Comparison of ENCODE assay signal across 32 cellular contexts in the genomic region with DNA sequence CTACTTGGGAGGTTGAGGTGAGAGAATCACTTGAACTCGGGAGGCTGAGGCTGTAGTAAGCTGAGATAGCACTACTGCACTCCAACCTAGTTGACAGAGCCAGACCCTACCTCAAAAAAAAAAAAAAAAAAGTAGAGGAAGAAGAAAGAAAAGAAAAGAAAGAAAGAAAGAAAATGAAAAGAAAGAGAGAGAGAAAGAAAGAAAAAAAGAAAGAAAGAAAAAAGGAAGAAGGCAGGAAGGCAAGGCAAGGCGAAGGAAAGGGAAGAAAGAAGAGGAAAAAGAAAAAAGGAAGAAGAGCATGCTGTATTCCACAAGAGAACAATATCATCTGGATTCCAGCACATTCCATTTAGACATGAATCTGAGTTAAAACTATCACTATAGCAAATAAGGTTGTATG. TPM values are rescaled to one million over a fixed set of nuclear protein-coding genes. Genes with fewer than 3 reads are reported as not detected.
"Had no signal": no experiment of that assay in that cellular context is flagged by ENCODE, and none has a peak within 500 bp of the region (broad histone marks: within the 10 kb centered on the region; RNA-seq: fewer than 3 reads in every experiment).

No MANE protein-coding gene starts in this region.

- ATAC-seq: left colon; left lung; lower lobe of right lung; mucosa of descending colon; naive thymus-derived CD4-positive, alpha-beta T cell; natural killer cell treated with Interleukin-12 subunit alpha and Interleukin-12 subunit beta and Interleukin-15 and Interleukin-18, amount 100 ng/mL, for 72 hours; right cardiac atrium; sciatic nerve; stimulated activated effector memory CD8-positive, alpha-beta T cell treated with anti-CD3 and anti-CD28 coated beads, Interleukin-12 subunit alpha, Interleukin-12 subunit beta, amount 100 ng/mL, for 72 hours; upper lobe of right lung had no signal

- H3K9me3 ChIP-seq: left lung, lower lobe of right lung, mucosa of descending colon, ovary, stomach, testis, thyroid gland, upper lobe of right lung had no signal

- DNase-seq: hypothalamus; immature natural killer cell; kidney; left colon; left lung; lower lobe of right lung; mammary epithelial cell; mesenchymal stem cell; midbrain; mucosa of descending colon; naive thymus-derived CD4-positive, alpha-beta T cell; ovary; retina; right cardiac atrium; small intestine; spleen; stimulated activated CD4-positive, alpha-beta T cell treated with anti-CD3 and anti-CD28 coated beads, Interleukin-4, amount 100 ng/mL, for 24 hours; stimulated activated naive CD4-positive, alpha-beta T cell; stomach; testis; upper lobe of right lung had no signal

- FAIRE-seq: islet of Langerhans, kidney, small intestine, urothelium cell line had no signal

- H3K4me3 ChIP-seq: left lung, lower lobe of right lung, mucosa of descending colon, ovary, spleen, stomach, testis, thyroid gland, upper lobe of right lung had no signal

- H3K27me3 ChIP-seq: ovary, spleen, stomach, testis, thyroid gland, upper lobe of right lung had no signal

- H3K4me1 ChIP-seq: left lung, lower lobe of right lung, spleen, testis, upper lobe of right lung had no signal

- H3K27ac ChIP-seq: left lung, lower lobe of right lung, ovary, spleen, stomach, testis, thyroid gland, upper lobe of right lung had no signal

- H3K36me3 ChIP-seq: left lung, lower lobe of right lung, ovary, spleen, stomach, thyroid gland, upper lobe of right lung had no signal

RNA-seq across cellular contexts. Expression of a gene that starts 3.8 kb away (rescaled TPM):
- total RNA-seq: left colon, lower lobe of right lung, mammary epithelial cell, mucosa of descending colon, myocyte, ovary, progenitor cell of endocrine pancreas, pulmonary artery endothelial cell, right cardiac atrium, sciatic nerve, stomach, thyroid gland, upper lobe of right lung had no signal
- polyA plus RNA-seq: immature natural killer cell; liver; mammary epithelial cell; naive thymus-derived CD4-positive, alpha-beta T cell; neural cell; ovary; right cardiac atrium; small intestine had no signal
